15 cellular contexts compared by ENCODE assay signal in genomic region chr2:65361623-65362022, GRCh38.
A peak's percentile ranks its signal among the peaks of the same experiment; 100 is the strongest.
DNase-seq lines count a peak whose midpoint lies in the region; TF ChIP-seq lines count a peak whose summit lies in the region.
"Had no signal": no experiment of that assay in that cellular context is flagged by ENCODE, and none has a peak within 500 bp of the region (broad histone marks: within the 10 kb centered on the region; RNA-seq: fewer than 3 reads in every experiment).

No MANE protein-coding gene starts in this region.

- TF ChIP-seq CTCF in Caco-2 (IDR thresholded peaks at IDR 0.05; ENCODE audit: insufficient read depth in 1 of 2, low read depth in 1 of 2, low read length in 1 of 2, severe bottlenecking in 1 of 2, unreplicated experiment in 1 of 2) (no peak), lower leg skin (IDR thresholded peaks at IDR 0.05) (no peak), PC-9 (conservative IDR thresholded peaks at IDR 0.05) (no peak), left ventricle myocardium inferior (IDR thresholded peaks at IDR 0.05; ENCODE audit: borderline replicate concordance) (no peak)

- CTCF ChIA-PET in Caco-2 (lab: Charles Lee), result no interaction called here
- CTCF ChIA-PET in PC-9 (lab: Charles Lee), result no interaction called here

- DNase-seq in Caco-2 (no peak), HT1080 (ENCODE audit: low read depth) (peak; percentile 29), caudate nucleus (lab: John Stamatoyannopoulos, UW) (peak in 28 of 61 donors; percentile 7 to 76 (median 26)), lower leg skin (ENCODE audit: low spot score in 2 of 2) (no peak), PC-9 (no peak), left ventricle myocardium inferior (no peak)
- DNase-seq: effector memory CD4-positive, alpha-beta T cell; heart left ventricle; naive thymus-derived CD8-positive, alpha-beta T cell; NCI-H1694 treated with DMSO at 0.1 percent for 48 hours; small intestine; testis had no signal

- WGBS in lower leg skin, 2 donors, result 49 to 56% methylated on average over 3 of the region's 3 CpGs

- H3K36me3 ChIP-seq in Caco-2 (ENCODE audit: control insufficient read depth, insufficient read depth, low read length), result no peaks in the 10 kb centered on the region
- no peaks in the 10 kb centered on the region for H3K36me3 ChIP-seq in neuron (ENCODE audit: insufficient read depth, low read length)
- no peaks in the 10 kb centered on the region; the same call in 1 of the 2 replicates for H3K36me3 ChIP-seq in PC-9 (ENCODE audit: low read depth)
- H3K36me3 ChIP-seq in left ventricle myocardium inferior, result no peaks in the 10 kb centered on the region
- H3K36me3 ChIP-seq: heart left ventricle had no signal

- peaks cover 50% of the 10 kb centered on the region for H3K4me1 Mint-ChIP-seq in Caco-2 (ENCODE audit: low read depth, unreplicated experiment)

- H3K4me2 ChIP-seq in PC-9, result no peak overlapping the region

- intact Hi-C loops in Caco-2 (cut with micrococcal nuclease; ENCODE audit: unreplicated experiment) (loop anchor here (5.0 kb wide), 1 partner anchor 39 kb away; no protein-coding TSS in a partner anchor), lower leg skin (cut with DNase I; ENCODE audit: low total_unique reads) (no loop called here), PC-9 (cut with micrococcal nuclease; ENCODE audit: unreplicated experiment) (no loop called here), left ventricle myocardium inferior (cut with micrococcal nuclease) (no loop called here)

- H3F3A ChIP-seq in PC-9 (ENCODE audit: insufficient read depth, low read depth), result peaks cover 7% of the 10 kb centered on the region; the same call in 1 of the 2 replicates

- H3K36me3 Mint-ChIP-seq in Caco-2 (ENCODE audit: insufficient read depth, unreplicated experiment), result no peaks in the 10 kb centered on the region
- H3K36me3 Mint-ChIP-seq: naive thymus-derived CD8-positive, alpha-beta T cell had no signal

- H3K79me2 ChIP-seq in PC-9 (ENCODE audit: low read depth), result peaks cover 91% of the 10 kb centered on the region

- BruUV-seq in Caco-2 (replicated peaks; lab: Mats Ljungman, UMichigan), result no TSS peak
- BruUV-seq in PC-9 (replicated peaks; lab: Mats Ljungman, UMichigan), result no TSS peak

- H3K4me3 ChIP-seq in Caco-2 (ENCODE audit: low read depth, low read length) (no peak overlapping the region), neuron (ENCODE audit: low read length) (no peak overlapping the region), lower leg skin (ENCODE audit: low read depth, poor library complexity, severe bottlenecking) (no peak overlapping the region), PC-9 (no peak overlapping the region), left ventricle myocardium inferior (no peak overlapping the region)
- H3K4me3 ChIP-seq: heart left ventricle, testis had no signal

- TF ChIP-seq POLR2A in lower leg skin (IDR thresholded peaks at IDR 0.05), result no peak

- peak overlapping the region; percentile 57 for H3K27ac Mint-ChIP-seq in Caco-2 (ENCODE audit: unreplicated experiment)
- H3K27ac Mint-ChIP-seq: activated T-helper 1 cell treated with anti-CD3 and anti-CD28 coated beads, Interleukin-12 subunit alpha, Interleukin-12 subunit beta, Interleukin-2, Interleukin-4 antibody, amounts not matched to agents 30 ng/mL and 10 ng/mL and 1 ng/mL, durations not matched to agents 14 hours and 24 hours and 36 hours; naive thymus-derived CD8-positive, alpha-beta T cell had no signal

- H3K9me3 Mint-ChIP-seq in Caco-2 (ENCODE audit: unreplicated experiment), result no peaks in the 10 kb centered on the region
- H3K9me3 Mint-ChIP-seq: activated T-helper 1 cell treated with anti-CD3 and anti-CD28 coated beads, Interleukin-12 subunit alpha, Interleukin-12 subunit beta, Interleukin-2, Interleukin-4 antibody, amounts not matched to agents 30 ng/mL and 10 ng/mL and 1 ng/mL, durations not matched to agents 14 hours and 24 hours and 36 hours; naive thymus-derived CD8-positive, alpha-beta T cell had no signal

- no peaks in the 10 kb centered on the region for H4K20me1 ChIP-seq in PC-9 (ENCODE audit: insufficient read depth)

- H3K27ac ChIP-seq in caudate nucleus (ENCODE audit: low read depth, low read length), result peak overlapping the region; percentile 14
- no peak overlapping the region for H3K27ac ChIP-seq in PC-9
- H3K27ac ChIP-seq in left ventricle myocardium inferior (replicated peaks), result no peak overlapping the region
- H3K27ac ChIP-seq: heart left ventricle, KMS-11, testis had no signal

- H3K9me3 ChIP-seq in Caco-2 (no peaks in the 10 kb centered on the region), neuron (ENCODE audit: low read length) (no peaks in the 10 kb centered on the region), PC-9 (ENCODE audit: insufficient read depth, low read depth) (no peaks in the 10 kb centered on the region), left ventricle myocardium inferior (replicated peaks) (no peaks in the 10 kb centered on the region)
- H3K9me3 ChIP-seq: heart left ventricle, testis had no signal

- H3K9me2 ChIP-seq in PC-9 (ENCODE audit: insufficient read depth), result no peaks in the 10 kb centered on the region

- peak overlapping the region; percentile 40 for H3K4me3 Mint-ChIP-seq in Caco-2 (ENCODE audit: unreplicated experiment)
- H3K4me3 Mint-ChIP-seq: activated T-helper 1 cell treated with anti-CD3 and anti-CD28 coated beads, Interleukin-12 subunit alpha, Interleukin-12 subunit beta, Interleukin-2, Interleukin-4 antibody, amounts not matched to agents 30 ng/mL and 10 ng/mL and 1 ng/mL, durations not matched to agents 14 hours and 24 hours and 36 hours; naive thymus-derived CD8-positive, alpha-beta T cell had no signal

- no peaks in the 10 kb centered on the region for H3K27me3 Mint-ChIP-seq in Caco-2 (ENCODE audit: insufficient read depth, unreplicated experiment)
- H3K27me3 Mint-ChIP-seq: naive thymus-derived CD8-positive, alpha-beta T cell had no signal

- H3K27me3 ChIP-seq in Caco-2 (replicated peaks; ENCODE audit: control insufficient read depth, insufficient read depth, low read length) (no peaks in the 10 kb centered on the region), neuron (ENCODE audit: insufficient read depth, low read length) (no peaks in the 10 kb centered on the region), PC-9 (ENCODE audit: insufficient read depth, low read depth) (no peaks in the 10 kb centered on the region), left ventricle myocardium inferior (ENCODE audit: low read depth) (no peaks in the 10 kb centered on the region)
- H3K27me3 ChIP-seq: heart left ventricle, testis had no signal

- POLR2A ChIA-PET in Caco-2 (lab: Charles Lee), result no interaction called here
- POLR2A ChIA-PET in PC-9 (lab: Charles Lee; ENCODE audit: unreplicated experiment), result no interaction called here

- H3K4me1 ChIP-seq in Caco-2 (peaks cover 68% of the 10 kb centered on the region), neuron (ENCODE audit: insufficient read depth, low read length) (peaks cover 47% of the 10 kb centered on the region), PC-9 (replicated peaks; ENCODE audit: insufficient read depth) (peaks cover 15% of the 10 kb centered on the region), left ventricle myocardium inferior (peaks cover 83% of the 10 kb centered on the region)

- peak overlapping the region; percentile 35 for H2AFZ ChIP-seq in neuron (ENCODE audit: low read depth, low read length)
- H2AFZ ChIP-seq in PC-9, result no peak overlapping the region
